ENCODE assay signal across 8 cellular contexts in genomic region chr10:62037166-62037831, GRCh38.
DNase-seq lines count a peak whose midpoint lies in the region; ATAC-seq, FAIRE-seq and TF ChIP-seq lines count a peak whose summit lies in the region.

No MANE protein-coding gene starts in this region.

- peak; percentile 93 for DNase-seq in M059J (ENCODE audit: low read depth)
- peak; percentile 52 to 82 for DNase-seq in cardiac fibroblast (ENCODE audit: low read depth in 2 of 2)
- DNase-seq in naive B cell, result no peak
- no peak for DNase-seq in HUDEP-2 (lab: John Stamatoyannopoulos, UW; ENCODE audit: unreplicated experiment in 76 of 76)
- no peak for DNase-seq in frontal cortex (ENCODE audit: low spot score in 2 of 2)
- DNase-seq in NCI-H187 treated with DMSO at 0.1 percent for 48 hours (lab: John Stamatoyannopoulos, UW), result no peak
- DNase-seq in G401 (ENCODE audit: low spot score), result no peak

- in situ Hi-C loops in G401 (cut with HindIII; ENCODE audit: low sequenced_read_pairs), result no loop called here

- H3K4me2 ChIP-seq in BLaER1 treated with 17β-estradiol and CSF1 and Interleukin-3, amounts not matched to agents 10 nM and 100 nM, result peak overlapping the region; percentile 53 to 82 (median 65)

- H4K20me1 ChIP-seq in BLaER1 treated with 17β-estradiol and CSF1 and Interleukin-3, amounts not matched to agents 10 nM and 100 nM, result peaks cover 0 to 94% (median 0%) of the 10 kb centered on the region in 11 experiments; a peak in 6 of 22 replicates

- no peaks in the 10 kb centered on the region for H3K27me3 ChIP-seq in BLaER1 treated with 17β-estradiol and CSF1 and Interleukin-3, amounts not matched to agents 10 nM and 100 nM

- peaks cover 25 to 53% (median 43%) of the 10 kb centered on the region in 11 experiments; a peak in 20 of 22 replicates for H3K36me3 ChIP-seq in BLaER1 treated with 17β-estradiol and CSF1 and Interleukin-3, amounts not matched to agents 10 nM and 100 nM

- peaks cover 0 to 7% (median 1%) of the 10 kb centered on the region in 11 experiments; a peak in 8 of 22 replicates for H3K9me3 ChIP-seq in BLaER1 treated with 17β-estradiol and CSF1 and Interleukin-3, amounts not matched to agents 10 nM and 100 nM (replicated peaks in 1 of 11)

- peak overlapping the region; percentile 19 to 67 (median 44); a peak in 21 of 22 replicates for H3K9ac ChIP-seq in BLaER1 treated with 17β-estradiol and CSF1 and Interleukin-3, amounts not matched to agents 10 nM and 100 nM

- TF ChIP-seq CTCF in cardiac fibroblast (IDR thresholded peaks at IDR 0.05; ENCODE audit: low read depth, low read length), result no peak

- peak overlapping the region in 6 of 8 donors; percentile 23 to 77 (median 49) for H3K4me3 Mint-ChIP-seq in naive B cell

- peaks cover 66 to 95% (median 83%) of the 10 kb centered on the region in 3 donors for H3K4me1 Mint-ChIP-seq in naive B cell

- peaks cover 13 to 18% of the 10 kb centered on the region in 2 donors for H3K36me3 Mint-ChIP-seq in naive B cell

- FAIRE-seq in frontal cortex (lab: Jason Lieb, UNC), result no peak

- peaks cover 0 to 2% (median 0%) of the 10 kb centered on the region in 7 donors for H3K9me3 Mint-ChIP-seq in naive B cell

- peaks cover 74 to 97% (median 94%) of the 10 kb centered on the region in 10 experiments for H3K4me1 ChIP-seq in BLaER1 treated with 17β-estradiol and CSF1 and Interleukin-3, amounts not matched to agents 10 nM and 100 nM

- peak overlapping the region; percentile 57 to 76 (median 69) for H3K27ac ChIP-seq in BLaER1 treated with 17β-estradiol and CSF1 and Interleukin-3, amounts not matched to agents 10 nM and 100 nM

- H3K4me3 ChIP-seq in BLaER1 treated with 17β-estradiol and CSF1 and Interleukin-3, amounts not matched to agents 10 nM and 100 nM, result no peak overlapping the region
- no peak overlapping the region for H3K4me3 ChIP-seq in cardiac fibroblast (replicated peaks in 1 of 2; ENCODE audit: low read depth in 2 of 2, low read length in 2 of 2)

- peak; percentile 20 to 22 for ATAC-seq in naive B cell (ENCODE audit: low read depth in 2 of 2)

- no peaks in the 10 kb centered on the region for H3K27me3 Mint-ChIP-seq in naive B cell

- H3K27ac Mint-ChIP-seq in naive B cell, result peak overlapping the region; percentile 88 to 95 (median 91)

Comparison
In these comparisons a context has a peak if more than half of its experiments do, and no peak if none do; other contexts are left out.
1. DNase-seq: peak in M059J (single experiment) and cardiac fibroblast (2 of 2); none in naive B cell (single experiment), HUDEP-2 (0 of 76), frontal cortex (0 of 2), NCI-H187 treated with DMSO at 0.1 percent for 48 hours (single experiment) and G401 (single experiment).